8 cellular contexts compared by ENCODE assay signal in the genomic region with DNA sequence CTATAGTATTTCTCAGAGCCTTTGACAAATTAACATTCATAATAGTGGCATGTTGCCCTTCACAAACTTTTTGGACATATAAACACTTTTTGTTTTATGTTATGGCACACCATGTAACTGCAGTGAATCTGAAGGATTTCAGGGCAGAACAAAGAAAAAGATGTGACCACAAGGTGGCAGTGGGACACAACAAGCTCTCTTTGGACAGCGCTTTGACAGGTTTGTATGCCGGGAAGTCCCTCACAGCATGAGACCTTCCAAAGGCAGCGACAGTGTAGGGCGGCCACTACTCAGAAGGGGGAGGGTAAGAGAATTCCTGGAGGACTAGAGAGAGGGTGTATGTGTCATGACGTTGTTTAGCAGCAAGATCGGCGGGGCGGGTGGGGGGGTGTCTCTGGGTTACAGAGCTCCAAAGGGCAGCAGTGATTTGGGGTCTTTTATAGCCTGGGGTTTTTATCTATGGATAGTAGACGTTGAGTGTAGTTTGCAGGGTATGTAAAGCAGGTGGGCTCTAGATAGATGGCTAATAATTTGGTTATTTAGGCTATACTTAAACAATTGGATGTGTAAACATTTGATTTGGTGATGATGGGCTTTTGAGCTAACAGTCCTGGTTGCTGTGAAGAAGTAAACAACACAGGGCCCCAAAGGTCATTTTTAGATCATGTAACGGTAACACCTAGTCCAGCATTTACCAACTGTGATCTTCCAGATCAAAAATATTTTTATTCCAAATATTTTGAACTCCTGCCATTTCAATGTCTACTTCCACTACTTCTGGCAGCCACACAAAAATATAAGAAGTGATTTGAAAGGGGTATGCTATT. TPM values are rescaled to one million over a fixed set of nuclear protein-coding genes. Genes with fewer than 3 reads are reported as not detected.
DNase-seq lines count a peak whose midpoint lies in the region; ATAC-seq and TF ChIP-seq lines count a peak whose summit lies in the region.

No MANE protein-coding gene starts in this region.

- POLR2A ChIA-PET in CD4-positive, alpha-beta T cell (lab: Charles Lee), result interaction anchor here (0.6 to 2.7 kb wide), 6 partner anchors 12 to 277 kb away, joined by 3 to 13 read pairs (median 6); a partner anchor contains a TSS

- H2BK15ac ChIP-seq in mesenchymal stem cell (ENCODE audit: low read depth, poor library complexity, severe bottlenecking), result no peak overlapping the region

- no peak overlapping the region for H2BK12ac ChIP-seq in mesenchymal stem cell (ENCODE audit: low read length in 2 of 2)

- 26% methylated on average over 9 of the region's 10 CpGs for WGBS in mesenchymal stem cell

- intact Hi-C loops in CD4-positive, alpha-beta T cell (cut with DNase I, micrococcal nuclease), result loop anchor here (1.0 to 10.0 kb wide), 7 partner anchors 24 to 1072 kb away; a partner anchor contains a TSS

- H3K27ac Mint-ChIP-seq in CD4-positive, alpha-beta T cell, result peak overlapping the region; percentile 31

- H2AFZ ChIP-seq in mesenchymal stem cell (ENCODE audit: low read depth, low read length), result no peak overlapping the region

- no peak overlapping the region for H3K18ac ChIP-seq in mesenchymal stem cell (ENCODE audit: low read depth in 1 of 2, low read length in 2 of 2)

- DNase-seq in CD4-positive, alpha-beta T cell, result peak; percentile 42 to 62 (median 54)
- DNase-seq in NCI-H526 (lab: John Stamatoyannopoulos, UW) (peak; percentile 55 to 84), dermis blood vessel endothelial cell (peak; percentile 94), mesenchymal stem cell (peak; percentile 86)
- DNase-seq in activated CD4-positive, alpha-beta T cell treated with anti-CD3 and anti-CD28 coated beads for 48 hours, result peak; percentile 71
- peak; percentile 22 for DNase-seq in stimulated activated CD8-positive, alpha-beta memory T cell treated with anti-CD3 and anti-CD28 coated beads, Interleukin-7, amount 100 ng/mL, for 24 hours (ENCODE audit: low read depth)

- H3K36me3 ChIP-seq in mesenchymal stem cell (ENCODE audit: control insufficient read depth in 1 of 2, insufficient read depth in 2 of 2, low read depth in 1 of 2, low read length in 2 of 2), result no peaks in the 10 kb centered on the region

- H2BK120ac ChIP-seq in mesenchymal stem cell (ENCODE audit: low read depth, low read length), result no peak overlapping the region

- no peaks in the 10 kb centered on the region for H3K27me3 ChIP-seq in CD4-positive, alpha-beta T cell (ENCODE audit: control insufficient read depth, insufficient read depth, low read length)
- no peaks in the 10 kb centered on the region for H3K27me3 ChIP-seq in mesenchymal stem cell (ENCODE audit: control insufficient read depth in 1 of 2, insufficient read depth in 1 of 2, low read length in 2 of 2)

- no peak overlapping the region for H3K27ac ChIP-seq in CD4-positive, alpha-beta T cell (ENCODE audit: low read depth, low read length)
- no peak overlapping the region for H3K27ac ChIP-seq in mesenchymal stem cell (ENCODE audit: low read length, poor library complexity, severe bottlenecking)

- H3K23ac ChIP-seq in mesenchymal stem cell (ENCODE audit: low read length in 2 of 2), result no peak overlapping the region

- H3K9me3 ChIP-seq in CD4-positive, alpha-beta T cell (ENCODE audit: control insufficient read depth, low read length), result peaks cover 17% of the 10 kb centered on the region
- peaks cover 21% of the 10 kb centered on the region for H3K9me3 ChIP-seq in mesenchymal stem cell (ENCODE audit: control insufficient read depth, low read length)

- no peak overlapping the region for H2BK5ac ChIP-seq in mesenchymal stem cell (ENCODE audit: low read depth, low read length, poor library complexity, severe bottlenecking)

- CTCF ChIA-PET in CD4-positive, alpha-beta T cell (lab: Charles Lee), result interaction anchor here (0.6 to 2.0 kb wide), 25 partner anchors 13 to 997 kb away, joined by 3 to 10 read pairs (median 3); a partner anchor contains a TSS

- ATAC-seq in CD4-positive, alpha-beta T cell (ENCODE audit: poor library complexity), result peak; percentile 92
- ATAC-seq in GM19438 (IDR thresholded peaks at IDR 0.05; ENCODE audit: low read depth, unreplicated experiment), result peak; percentile 70
- ATAC-seq in HG03565 (IDR thresholded peaks at IDR 0.05; ENCODE audit: unreplicated experiment), result peak; percentile 73

- peaks cover 68% of the 10 kb centered on the region for H3K36me3 Mint-ChIP-seq in CD4-positive, alpha-beta T cell (ENCODE audit: low read depth)

- no peaks in the 10 kb centered on the region for H3K4me1 ChIP-seq in mesenchymal stem cell (ENCODE audit: control insufficient read depth, insufficient read depth, low read depth, low read length)

- no peak overlapping the region for H4K8ac ChIP-seq in mesenchymal stem cell (ENCODE audit: low read length)

- H3K4me3 ChIP-seq in mesenchymal stem cell (ENCODE audit: insufficient read depth in 1 of 2, low read depth in 1 of 2, low read length in 2 of 2), result no peak overlapping the region

- no peaks in the 10 kb centered on the region for H3K79me1 ChIP-seq in mesenchymal stem cell (replicated peaks; ENCODE audit: low read length, poor library complexity, severe bottlenecking)

- H3K27me3 Mint-ChIP-seq in CD4-positive, alpha-beta T cell, result no peaks in the 10 kb centered on the region

- H2AK5ac ChIP-seq in mesenchymal stem cell (ENCODE audit: low read length, severe bottlenecking), result no peak overlapping the region

- H3K4me1 Mint-ChIP-seq in CD4-positive, alpha-beta T cell (ENCODE audit: low read depth), result peaks cover 11% of the 10 kb centered on the region

- no peak overlapping the region for H3K9ac ChIP-seq in mesenchymal stem cell (ENCODE audit: low read length)

- H3K4me2 ChIP-seq in mesenchymal stem cell (ENCODE audit: low read length, poor library complexity, severe bottlenecking), result no peak overlapping the region

- no peak overlapping the region for H3K4ac ChIP-seq in mesenchymal stem cell (ENCODE audit: low read depth in 1 of 2, low read length in 2 of 2)

- peaks cover 4% of the 10 kb centered on the region for H3K9me3 Mint-ChIP-seq in CD4-positive, alpha-beta T cell

- H3K14ac ChIP-seq in mesenchymal stem cell (ENCODE audit: low read length in 2 of 2), result no peak overlapping the region

- peak; percentile 78 for TF ChIP-seq CTCF in CD4-positive, alpha-beta T cell (IDR thresholded peaks at IDR 0.05)

- peak overlapping the region; percentile 22 for H3K4me3 Mint-ChIP-seq in CD4-positive, alpha-beta T cell

- no peak overlapping the region for H4K91ac ChIP-seq in mesenchymal stem cell (ENCODE audit: low read length)

RNA-seq across cellular contexts. Expression of a gene that starts 22.9 kb away (rescaled TPM):
- under 1 TPM; 0.38 to 0.92 TPM for total RNA-seq in CD4-positive, alpha-beta T cell
- 3.2 and 3.6 TPM in 2 replicates for total RNA-seq in dermis blood vessel endothelial cell
- 1.1 TPM for polyA plus RNA-seq in mesenchymal stem cell (2013, experiment 1 of 2)
- polyA plus RNA-seq in mesenchymal stem cell (2013, experiment 2 of 2), result 1.1 TPM

RNA-seq across cellular contexts. Expression of a gene that starts 46.5 kb away (rescaled TPM):
- total RNA-seq in CD4-positive, alpha-beta T cell, result 1 to 10 TPM; 6.9 to 8.5 TPM
- 17.5 and 18.1 TPM in 2 replicates for total RNA-seq in dermis blood vessel endothelial cell
- 5.9 TPM for polyA plus RNA-seq in mesenchymal stem cell (2013, experiment 1 of 2)
- 6.3 TPM for polyA plus RNA-seq in mesenchymal stem cell (2013, experiment 2 of 2)

Comparison
In these comparisons a context has a peak if more than half of its experiments do, and no peak if none do; other contexts are left out.
1. DNase-seq: peak in every context shown above with its lines; median percentile 94 in dermis blood vessel endothelial cell; 86 in mesenchymal stem cell; 71 in activated CD4-positive, alpha-beta T cell treated with anti-CD3 and anti-CD28 coated beads for 48 hours; 70 in NCI-H526; 54 in CD4-positive, alpha-beta T cell; 22 in stimulated activated CD8-positive, alpha-beta memory T cell treated with anti-CD3 and anti-CD28 coated beads, Interleukin-7, amount 100 ng/mL, for 24 hours.